In genomic region chr17:35751541-35751940, GRCh38 we compare ENCODE assay signal across 10 cellular contexts. TPM values are rescaled to one million over a fixed set of nuclear protein-coding genes. Genes with fewer than 3 reads are reported as not detected.
"Had no signal": no experiment of that assay in that cellular context is flagged by ENCODE, and none has a peak within 500 bp of the region (broad histone marks: within the 10 kb centered on the region; RNA-seq: fewer than 3 reads in every experiment).

No MANE protein-coding gene starts in this region.

RNA-seq across cellular contexts. Expression of gene GAS2L2, which starts 1.5 kb away (rescaled TPM):
- total RNA-seq: HepG2, K562, NCI-H460, PC-9, Peyer's patch, RPMI7951, SJSA1 had no signal

RNA-seq across cellular contexts. Expression of gene C17orf50, which starts 9.1 kb away (rescaled TPM):
- total RNA-seq: HepG2, HT-29, K562, MCF 10A, NCI-H460, PC-9, Peyer's patch, Right ventricle myocardium superior, RPMI7951, SJSA1 had no signal

RNA-seq across cellular contexts. Expression of gene MMP28, which starts 43.9 kb away (rescaled TPM):
- total RNA-seq: HepG2, K562, RPMI7951 had no signal
